In the genomic region with DNA sequence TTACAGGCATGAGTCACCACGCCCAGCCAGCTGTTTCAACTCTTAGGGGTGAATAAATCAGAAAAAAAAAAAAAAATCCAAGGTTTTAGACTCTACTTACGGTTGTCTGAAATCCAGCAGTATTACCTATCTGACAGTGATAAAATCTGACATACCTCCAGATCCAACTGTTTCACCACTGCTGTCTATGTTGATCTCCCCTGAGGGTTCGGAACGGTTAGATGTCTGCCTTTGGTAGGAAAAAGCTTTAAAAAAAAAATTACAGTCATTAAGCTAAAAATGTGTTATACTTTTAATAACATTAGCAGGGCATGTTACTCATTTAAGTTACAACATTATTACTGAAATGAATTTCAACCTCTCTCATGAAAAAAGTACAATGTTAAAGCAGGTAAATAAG, we compare ENCODE assay signal across 32 cellular contexts.
"Had no signal": no experiment of that assay in that cellular context is flagged by ENCODE, and none has a peak within 500 bp of the region (broad histone marks: within the 10 kb centered on the region; RNA-seq: fewer than 3 reads in every experiment).

No MANE protein-coding gene starts in this region.

- DNase-seq: activated CD4-positive, alpha-beta memory T cell treated with anti-CD3 and anti-CD28 coated beads for 36 hours; activated CD4-positive, alpha-beta T cell treated with anti-CD3 and anti-CD28 coated beads for 36 hours; activated CD4-positive, alpha-beta T cell treated with anti-CD3 and anti-CD28 coated beads, Interleukin-2, amount 10 ng/mL, durations not matched to agents 24 days and 14 days; activated CD4-positive, CD25-positive, alpha-beta regulatory T cell; activated CD4-positive, CD25-positive, alpha-beta regulatory T cell treated with anti-CD3 and anti-CD28 coated beads, Interleukin-2, amount 50 U/mL, for 72 hours; activated CD8-positive, alpha-beta memory T cell treated with anti-CD3 and anti-CD28 coated beads, Interleukin-2, amount 10 ng/mL, durations not matched to agents 7 days and 5 days; activated CD8-positive, alpha-beta memory T cell treated with anti-CD3 and anti-CD28 coated beads, Interleukin-2, amount 50 U/mL, for 4 hours; activated CD8-positive, alpha-beta T cell treated with anti-CD3 and anti-CD28 coated beads, Interleukin-2, amount 10 ng/mL, durations not matched to agents 7 days and 5 days; activated gamma-delta T cell; activated naive CD4-positive, alpha-beta T cell; activated naive CD4-positive, alpha-beta T cell treated with anti-CD3 and anti-CD28 coated beads, Interleukin-2, amount 10 ng/mL, durations not matched to agents 7 days and 5 days; activated naive CD8-positive, alpha-beta T cell treated with anti-CD3 and anti-CD28 coated beads, Interleukin-2, amount 10 ng/mL, durations not matched to agents 7 days and 5 days; activated T-cell treated with anti-CD3 and anti-CD28 coated beads, Interleukin-2, amount 50 U/mL, for 1 hour; activated T-cell treated with anti-CD3 and anti-CD28 coated beads, Interleukin-2, amount 50 U/mL, for 72 hours; amniotic stem cell; anterior cingulate cortex; brain microvascular endothelial cell; dermis blood vessel endothelial cell; effector CD4-positive, alpha-beta T cell; effector memory CD8-positive, alpha-beta T cell; erythroblast; foreskin keratinocyte; heart right ventricle; T-helper 1 cell; T-helper 17 cell; T1000 had no signal

- H3K4me3 Mint-ChIP-seq: activated CD4-positive, alpha-beta memory T cell treated with anti-CD3 and anti-CD28 coated beads for 36 hours; activated CD4-positive, alpha-beta T cell treated with anti-CD3 and anti-CD28 coated beads for 36 hours; activated CD4-positive, alpha-beta T cell treated with anti-CD3 and anti-CD28 coated beads, Interleukin-2, amount 10 ng/mL, durations not matched to agents 24 days and 14 days; activated CD8-positive, alpha-beta memory T cell treated with anti-CD3 and anti-CD28 coated beads, Interleukin-2, amount 10 ng/mL, durations not matched to agents 7 days and 5 days; activated CD8-positive, alpha-beta T cell treated with anti-CD3 and anti-CD28 coated beads, Interleukin-2, amount 10 ng/mL, durations not matched to agents 7 days and 5 days; activated naive CD4-positive, alpha-beta T cell treated with anti-CD3 and anti-CD28 coated beads, Interleukin-2, amount 10 ng/mL, durations not matched to agents 7 days and 5 days; activated naive CD8-positive, alpha-beta T cell treated with anti-CD3 and anti-CD28 coated beads, Interleukin-2, amount 10 ng/mL, durations not matched to agents 7 days and 5 days; activated T-cell treated with anti-CD3 and anti-CD28 coated beads, Interleukin-2, amount 50 U/mL, for 72 hours; central memory CD8-positive, alpha-beta T cell; effector memory CD8-positive, alpha-beta T cell; T-helper 17 cell; T-helper 2 cell treated with Interferon-gamma antibody and Interleukin-4, amounts not matched to agents 5 μg/mL and 100 μg/mL, for 36 hours had no signal

- H3K4me3 ChIP-seq: coronary artery, esophagus muscularis mucosa, gastroesophageal sphincter, heart right ventricle had no signal

- H3K4me1 Mint-ChIP-seq: activated CD4-positive, alpha-beta T cell treated with anti-CD3 and anti-CD28 coated beads for 36 hours; activated CD8-positive, alpha-beta memory T cell treated with anti-CD3 and anti-CD28 coated beads, Interleukin-2, amount 10 ng/mL, durations not matched to agents 7 days and 5 days; central memory CD8-positive, alpha-beta T cell had no signal

- H3K27ac ChIP-seq: brain microvascular endothelial cell, coronary artery, esophagus muscularis mucosa, foreskin keratinocyte, gastroesophageal sphincter, heart right ventricle had no signal

- ATAC-seq: activated CD4-positive, alpha-beta T cell treated with anti-CD3 and anti-CD28 coated beads for 36 hours; activated CD8-positive, alpha-beta memory T cell treated with anti-CD3 and anti-CD28 coated beads, Interleukin-2, amount 10 ng/mL, durations not matched to agents 7 days and 5 days; activated CD8-positive, alpha-beta T cell treated with anti-CD3 and anti-CD28 coated beads, Interleukin-2, amount 10 ng/mL, durations not matched to agents 7 days and 5 days; activated naive CD4-positive, alpha-beta T cell treated with anti-CD3 and anti-CD28 coated beads, Interleukin-2, amount 50 U/mL, for 72 hours; activated T-cell treated with anti-CD3 and anti-CD28 coated beads, Interleukin-2, amount 50 U/mL, for 72 hours; effector memory CD8-positive, alpha-beta T cell; foreskin keratinocyte; gastroesophageal sphincter; heart right ventricle; T-helper 17 cell had no signal

- H3K27ac Mint-ChIP-seq: activated CD4-positive, alpha-beta memory T cell treated with anti-CD3 and anti-CD28 coated beads for 36 hours; activated CD4-positive, alpha-beta T cell treated with anti-CD3 and anti-CD28 coated beads for 36 hours; activated CD4-positive, alpha-beta T cell treated with anti-CD3 and anti-CD28 coated beads, Interleukin-2, amount 10 ng/mL, durations not matched to agents 24 days and 14 days; activated CD8-positive, alpha-beta memory T cell treated with anti-CD3 and anti-CD28 coated beads, Interleukin-2, amount 10 ng/mL, durations not matched to agents 7 days and 5 days; activated CD8-positive, alpha-beta T cell treated with anti-CD3 and anti-CD28 coated beads, Interleukin-2, amount 10 ng/mL, durations not matched to agents 7 days and 5 days; activated naive CD4-positive, alpha-beta T cell treated with anti-CD3 and anti-CD28 coated beads, Interleukin-2, amount 10 ng/mL, durations not matched to agents 7 days and 5 days; activated naive CD8-positive, alpha-beta T cell treated with anti-CD3 and anti-CD28 coated beads, Interleukin-2, amount 10 ng/mL, durations not matched to agents 7 days and 5 days; activated T-cell treated with anti-CD3 and anti-CD28 coated beads, Interleukin-2, amount 50 U/mL, for 72 hours; effector memory CD8-positive, alpha-beta T cell; T-helper 17 cell; T-helper 2 cell treated with Interferon-gamma antibody and Interleukin-4, amounts not matched to agents 5 μg/mL and 100 μg/mL, for 36 hours had no signal

- H3K9me3 Mint-ChIP-seq: activated CD4-positive, alpha-beta memory T cell treated with anti-CD3 and anti-CD28 coated beads for 36 hours; activated CD4-positive, alpha-beta T cell treated with anti-CD3 and anti-CD28 coated beads, Interleukin-2, amount 10 ng/mL, durations not matched to agents 24 days and 14 days; activated naive CD4-positive, alpha-beta T cell treated with anti-CD3 and anti-CD28 coated beads, Interleukin-2, amount 10 ng/mL, durations not matched to agents 7 days and 5 days; activated naive CD4-positive, alpha-beta T cell treated with anti-CD3 and anti-CD28 coated beads, Interleukin-2, amount 50 U/mL, for 72 hours; activated naive CD8-positive, alpha-beta T cell treated with anti-CD3 and anti-CD28 coated beads, Interleukin-2, amount 10 ng/mL, durations not matched to agents 7 days and 5 days; activated T-cell treated with anti-CD3 and anti-CD28 coated beads, Interleukin-2, amount 50 U/mL, for 72 hours; central memory CD8-positive, alpha-beta T cell; effector memory CD8-positive, alpha-beta T cell; T-helper 2 cell treated with Interferon-gamma antibody and Interleukin-4, amounts not matched to agents 5 μg/mL and 100 μg/mL, for 36 hours had no signal

- H3K27me3 ChIP-seq: brain microvascular endothelial cell, esophagus muscularis mucosa, foreskin keratinocyte, gastroesophageal sphincter, heart right ventricle had no signal

- H3K27me3 Mint-ChIP-seq: activated CD4-positive, alpha-beta memory T cell treated with anti-CD3 and anti-CD28 coated beads for 36 hours; activated CD4-positive, alpha-beta T cell treated with anti-CD3 and anti-CD28 coated beads for 36 hours; activated CD4-positive, alpha-beta T cell treated with anti-CD3 and anti-CD28 coated beads, Interleukin-2, amount 10 ng/mL, durations not matched to agents 24 days and 14 days; activated CD8-positive, alpha-beta memory T cell treated with anti-CD3 and anti-CD28 coated beads, Interleukin-2, amount 10 ng/mL, durations not matched to agents 7 days and 5 days; activated naive CD4-positive, alpha-beta T cell treated with anti-CD3 and anti-CD28 coated beads, Interleukin-2, amount 10 ng/mL, durations not matched to agents 7 days and 5 days; activated naive CD8-positive, alpha-beta T cell treated with anti-CD3 and anti-CD28 coated beads, Interleukin-2, amount 10 ng/mL, durations not matched to agents 7 days and 5 days; central memory CD8-positive, alpha-beta T cell; effector memory CD8-positive, alpha-beta T cell; T-helper 17 cell had no signal

- H3K9me3 ChIP-seq: esophagus muscularis mucosa, gastroesophageal sphincter, heart right ventricle had no signal
